ENCODE assay signal across 1 cellular context in genomic region chr4:40200881-40201797, GRCh38.
A peak's percentile ranks its signal among the peaks of the same experiment; 100 is the strongest.
TF ChIP-seq lines count a peak whose summit lies in the region.

No MANE protein-coding gene starts in this region.

TF ChIP-seq in K562, 482 proteins besides CTCF, POLR2A, EP300 and RAD21 (continued from another document and continues in another):
- TF ChIP-seq ELK3 (CRISPR knock-in tag; IDR thresholded peaks at IDR 0.05) (no peak), HMBOX1 (IDR thresholded peaks at IDR 0.05) (peak; percentile 59; the same call in 1 of the 2 replicates), ZNF586 (CRISPR knock-in tag; conservative IDR thresholded peaks at IDR 0.05) (no peak), PBX2 (CRISPR knock-in tag; IDR thresholded peaks at IDR 0.05; ENCODE audit: low read depth) (no peak), PBX2 (tag; conservative IDR thresholded peaks at IDR 0.05; ENCODE audit: low read depth) (peak; percentile 19; the same call in 1 of the 2 replicates), ZFP30 (CRISPR knock-in tag; IDR thresholded peaks at IDR 0.05; ENCODE audit: borderline replicate concordance) (no peak), HNRNPL (IDR thresholded peaks at IDR 0.05; ENCODE audit: low read depth, low read length) (no peak), MYBL2 (IDR thresholded peaks at IDR 0.05; ENCODE audit: low read depth) (no peak), MYBL2 (CRISPR knock-in tag; IDR thresholded peaks at IDR 0.05; ENCODE audit: borderline replicate concordance) (no peak), ZNF707 (CRISPR knock-in tag; conservative IDR thresholded peaks at IDR 0.05) (no peak), ZBTB17 (CRISPR knock-in tag; IDR thresholded peaks at IDR 0.05) (no peak), MIER1 (IDR thresholded peaks at IDR 0.05; ENCODE audit: low read depth) (no peak), RBM22 (IDR thresholded peaks at IDR 0.05; ENCODE audit: low read depth, low read length, poor library complexity, severe bottlenecking) (no peak), NR2F6 (CRISPR knock-in tag; IDR thresholded peaks at IDR 0.05) (no peak), NBN (IDR thresholded peaks at IDR 0.05; ENCODE audit: low read depth) (0 out of 2 replicates have a peak, but pooled peaks have one; percentile 14), SMARCA5 (IDR thresholded peaks at IDR 0.05) (no peak), XRCC3 (IDR thresholded peaks at IDR 0.05) (no peak), ZNF592 (IDR thresholded peaks at IDR 0.05) (peak; percentile 57), HSF4 (CRISPR knock-in tag; IDR thresholded peaks at IDR 0.05; ENCODE audit: borderline replicate concordance) (no peak), PPARD (CRISPR knock-in tag; IDR thresholded peaks at IDR 0.05) (no peak), CHD1 (IDR thresholded peaks at IDR 0.05; ENCODE audit: low read length) (no peak), EWSR1 (IDR thresholded peaks at IDR 0.05; ENCODE audit: borderline replicate concordance, low read depth, partially characterized antibody) (no peak), STAT5A (IDR thresholded peaks at IDR 0.05; ENCODE audit: borderline replicate concordance, low read length) (peak; percentile 77), KLF6 (CRISPR knock-in tag; IDR thresholded peaks at IDR 0.05; ENCODE audit: borderline replicate concordance) (no peak), SRSF7 (optimal IDR thresholded peaks at IDR 0.05; ENCODE audit: low read depth, low read length) (no peak), ADNP (tag; IDR thresholded peaks at IDR 0.05) (no peak), MYC (IDR thresholded peaks at IDR 0.05; ENCODE audit: low read depth, low read length) (peak; percentile 54; the same call in 1 of the 2 replicates), MYC (CRISPR knock-in tag; IDR thresholded peaks at IDR 0.05; ENCODE audit: borderline replicate concordance, low read depth) (no peak), ZNF589 (CRISPR knock-in tag; IDR thresholded peaks at IDR 0.05; ENCODE audit: low read depth) (no peak; the same call in 1 of the 2 replicates), SIRT6 (IDR thresholded peaks at IDR 0.05; ENCODE audit: low read depth, low read length) (no peak), AFF4 (CRISPR knock-in tag; IDR thresholded peaks at IDR 0.05) (no peak), ETV6 (IDR thresholded peaks at IDR 0.05; ENCODE audit: borderline replicate concordance in 1 of 2, low read depth in 2 of 2, low read length in 1 of 2) (peak in 1 of 2 experiments; percentile 21; a peak in 1 of 4 replicates), ETV6 (CRISPR knock-in tag; IDR thresholded peaks at IDR 0.05; ENCODE audit: borderline replicate concordance) (no peak), ZNF23 (CRISPR knock-in tag; IDR thresholded peaks at IDR 0.05) (no peak), MLLT1 (IDR thresholded peaks at IDR 0.05) (peak; percentile 63 to 67; a peak in 2 of 4 replicates), U2AF2 (optimal IDR thresholded peaks at IDR 0.05; ENCODE audit: low read depth, low read length) (no peak), ZNF143 (CRISPR knock-in tag; IDR thresholded peaks at IDR 0.05) (no peak), RBM34 (IDR thresholded peaks at IDR 0.05; ENCODE audit: borderline replicate concordance, insufficient read depth, low read length) (no peak), ZC3H8 (IDR thresholded peaks at IDR 0.05) (no peak), RBFOX2 (IDR thresholded peaks at IDR 0.05; ENCODE audit: low read depth, low read length) (peak; percentile 23; the same call in 1 of the 2 replicates), ZNF121 (CRISPR knock-in tag; conservative IDR thresholded peaks at IDR 0.05) (no peak), RBBP5 (IDR thresholded peaks at IDR 0.05; ENCODE audit: borderline replicate concordance, insufficient read depth, low read length, poor library complexity, severe bottlenecking) (no peak), CBX1 (IDR thresholded peaks at IDR 0.05; ENCODE audit: low read depth) (no peak), HDAC3 (IDR thresholded peaks at IDR 0.05; ENCODE audit: borderline replicate concordance, partially characterized antibody) (peak; percentile 61), RFX1 (IDR thresholded peaks at IDR 0.05) (no peak), ZNF79 (CRISPR knock-in tag; IDR thresholded peaks at IDR 0.05; ENCODE audit: low read depth) (no peak), HIVEP1 (CRISPR knock-in tag; IDR thresholded peaks at IDR 0.05) (no peak), IRF1 (CRISPR knock-in tag; IDR thresholded peaks at IDR 0.05; ENCODE audit: borderline replicate concordance) (no peak), SAP30 (IDR thresholded peaks at IDR 0.05; ENCODE audit: borderline replicate concordance, insufficient read depth, low read depth, low read length, poor library complexity, severe bottlenecking) (no peak)
